Comparison of ENCODE assay signal across 13 cellular contexts in the genomic region with DNA sequence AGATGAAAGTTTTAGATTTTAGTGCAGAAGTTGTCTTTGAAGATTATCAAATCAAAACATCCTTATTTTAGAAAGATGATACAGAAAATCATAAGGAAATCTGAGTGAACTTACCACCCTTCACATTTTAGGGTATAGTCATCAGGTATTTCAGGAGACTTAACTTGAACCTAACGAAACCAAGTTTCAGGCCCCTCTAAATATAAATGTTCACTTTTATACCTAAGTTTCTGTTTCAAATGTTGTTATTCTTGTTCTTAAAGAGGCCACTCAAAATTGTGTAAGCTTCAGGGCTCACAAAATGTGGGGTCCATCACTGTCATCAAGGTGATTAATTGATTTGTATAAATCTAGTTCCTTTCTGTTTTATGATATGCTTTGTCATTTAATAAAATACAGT.
"Had no signal": no experiment of that assay in that cellular context is flagged by ENCODE, and none has a peak within 500 bp of the region (broad histone marks: within the 10 kb centered on the region; RNA-seq: fewer than 3 reads in every experiment).

No MANE protein-coding gene starts in this region.

- ATAC-seq: pancreas; stimulated activated naive CD8-positive, alpha-beta T cell treated with anti-CD3 and anti-CD28 coated beads, Interleukin-15, Interleukin-2, amounts not matched to agents 100 U/mL and 50 U/mL, for 24 hours had no signal

- DNase-seq: activated CD4-positive, alpha-beta T cell treated with anti-CD3 and anti-CD28 coated beads, Interleukin-2, amount 50 U/mL, for 48 hours; activated CD4-positive, CD25-positive, alpha-beta regulatory T cell treated with anti-CD3 and anti-CD28 coated beads, Interleukin-2, amount 50 U/mL, for 72 hours; activated gamma-delta T cell treated with Interleukin-2 at 50 U/mL for 16 hours; activated naive CD8-positive, alpha-beta T cell treated with anti-CD3 and anti-CD28 coated beads, Interleukin-2, amount 10 ng/mL, durations not matched to agents 7 days and 5 days; activated T-cell treated with anti-CD3 and anti-CD28 coated beads, Interleukin-2, amount 50 U/mL, for 48 hours; anterior cingulate cortex; dermis blood vessel endothelial cell; hypothalamus; pancreas; stimulated activated CD4-positive, alpha-beta T cell treated with anti-CD3 and anti-CD28 coated beads, Interleukin-4, amount 100 ng/mL, for 1 hour; stimulated activated CD8-positive, alpha-beta memory T cell treated with anti-CD3 and anti-CD28 coated beads, Interleukin-4, amount 100 ng/mL, for 48 hours; stimulated activated naive CD8-positive, alpha-beta T cell treated with anti-CD3 and anti-CD28 coated beads, Interleukin-15, Interleukin-2, amounts not matched to agents 100 U/mL and 50 U/mL, for 24 hours; testis had no signal
